ENCODE assay signal across 8 cellular contexts in the genomic region with DNA sequence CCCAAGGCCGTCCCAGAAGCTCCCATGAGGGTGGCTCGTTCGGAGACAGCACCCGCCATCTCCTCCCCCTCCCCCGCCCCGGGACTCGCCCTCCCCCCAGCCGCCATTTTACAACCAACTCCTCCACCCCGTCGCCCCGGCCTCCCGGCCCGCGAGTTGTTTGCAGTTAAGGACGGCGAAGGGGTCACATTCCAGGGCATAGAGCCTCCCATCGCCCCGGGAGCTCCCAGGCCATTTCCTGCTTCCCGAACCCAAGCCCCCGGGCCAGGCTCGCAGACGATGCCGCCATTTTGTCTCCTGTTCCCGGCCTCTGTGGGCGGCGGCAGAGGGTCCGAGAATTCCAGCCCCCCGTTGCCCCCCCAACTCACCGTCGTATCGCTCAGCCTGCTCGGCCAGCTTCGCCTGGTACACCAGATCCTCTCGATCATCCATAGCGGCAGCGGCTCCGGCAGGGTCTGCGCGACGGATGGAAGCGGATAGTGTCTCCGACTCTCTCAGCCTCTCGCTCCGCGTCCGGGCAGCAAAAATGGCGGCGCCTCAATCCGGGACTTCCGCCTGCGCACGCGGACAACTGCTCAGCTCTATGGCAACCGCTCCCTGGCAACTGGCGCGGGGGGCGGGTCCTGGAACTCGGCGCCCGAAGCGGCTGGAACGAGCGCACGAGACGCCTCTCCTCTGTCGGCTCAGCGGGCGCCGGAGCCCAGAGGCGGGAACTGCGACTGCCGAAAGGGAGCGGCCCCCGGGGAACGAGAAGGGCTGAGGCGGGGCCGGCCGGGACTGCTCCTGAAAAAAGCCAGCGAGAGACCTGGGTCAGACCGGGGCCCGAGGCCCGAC. TPM values are rescaled to one million over a fixed set of nuclear protein-coding genes. Genes with fewer than 3 reads are reported as not detected.
A peak's percentile ranks its signal among the peaks of the same experiment; 100 is the strongest.
DNase-seq lines count a peak whose midpoint lies in the region; ATAC-seq and TF ChIP-seq lines count a peak whose summit lies in the region.

Gene YWHAE, minus strand, starts transcription at position 544 of the 834 bp plus-strand sequence. Its CDS starts 112 bp downstream, at position 432.

- peak; percentile 93 for TF ChIP-seq POLR2A in GM18951 (IDR thresholded peaks at IDR 0.05; ENCODE audit: extremely low read depth, insufficient read depth, insufficient read length)

- peak; percentile 78 for DNase-seq in AG04450 (ENCODE audit: low read depth, low spot score)
- peak; percentile 95 for DNase-seq in NCI-H345 (lab: John Stamatoyannopoulos, UW)
- peak; percentile 92 to 95 (median 94) for DNase-seq in activated CD4-positive, CD25-positive, alpha-beta regulatory T cell (lab: John Stamatoyannopoulos, UW)
- peak; percentile 95 for DNase-seq in central memory CD4-positive, alpha-beta T cell
- peak; percentile 95 for DNase-seq in inferior parietal cortex (ENCODE audit: extremely low spot score)
- DNase-seq in stimulated activated CD4-positive, alpha-beta T cell treated with anti-CD3 and anti-CD28 coated beads, Interleukin-12 subunit alpha, Interleukin-12 subunit beta, amount 100 ng/mL, for 24 hours (ENCODE audit: low read depth in 2 of 2): peak; percentile 95 to 96

- POLR2A ChIA-PET in AG04450 (lab: Yijun Ruan, JAX): interaction anchor here (0.5 to 1.7 kb wide), 10 partner anchors 9 to 117 kb away, joined by 3 to 15 read pairs (median 5); partner anchors contain the start of genes CRK and INPP5K

- no peak for TF ChIP-seq CTCF in AG04450 (IDR thresholded peaks at IDR 0.05; ENCODE audit: low read depth, low read length)

- H3K27ac ChIP-seq in AG04450 (ENCODE audit: low read depth, low read length): peak within 1 kb of the TSS; percentile 94

- H3K27me3 ChIP-seq in AG04450 (ENCODE audit: control insufficient read depth, insufficient read depth, low read length): no peaks in the 10 kb centered on the region

- no peaks in the 10 kb centered on the region; the same call in 1 of the 2 replicates for H3K9me3 ChIP-seq in AG04450 (ENCODE audit: control insufficient read depth, insufficient read depth, low read length)

- in situ Hi-C loops in GM18951 (cut with MboI; ENCODE audit: low sequenced_read_pairs, unreplicated experiment): no loop called here

- peak; percentile 92 for ATAC-seq in HG03196 (IDR thresholded peaks at IDR 0.05; ENCODE audit: unreplicated experiment)

- peak within 1 kb of the TSS; percentile 88 for H3K4me3 ChIP-seq in AG04450 (ENCODE audit: low read depth, low read length)

- CTCF ChIA-PET in AG04450 (lab: Charles Lee): interaction anchor here (1.2 kb wide), 1 partner anchor 34 kb away, joined by 3 read pairs; no protein-coding TSS in a partner anchor

RNA-seq across cellular contexts. Expression of gene YWHAE, which starts in this region (rescaled TPM):
- 884 and 1,187 TPM in 2 replicates for polyA plus RNA-seq in AG04450 (2011; rRNA removed)
- 735 and 802 TPM in 2 replicates for polyA minus RNA-seq in AG04450 (2011; rRNA and poly(A)+ RNA removed)

Comparison
In these comparisons a context has a peak if more than half of its experiments do, and no peak if none do; other contexts are left out.
1. Peak in every context shown above with its lines: DNase-seq, ATAC-seq, H3K4me3 ChIP-seq and H3K27ac ChIP-seq.